8 cellular contexts compared by ENCODE assay signal in the genomic region with DNA sequence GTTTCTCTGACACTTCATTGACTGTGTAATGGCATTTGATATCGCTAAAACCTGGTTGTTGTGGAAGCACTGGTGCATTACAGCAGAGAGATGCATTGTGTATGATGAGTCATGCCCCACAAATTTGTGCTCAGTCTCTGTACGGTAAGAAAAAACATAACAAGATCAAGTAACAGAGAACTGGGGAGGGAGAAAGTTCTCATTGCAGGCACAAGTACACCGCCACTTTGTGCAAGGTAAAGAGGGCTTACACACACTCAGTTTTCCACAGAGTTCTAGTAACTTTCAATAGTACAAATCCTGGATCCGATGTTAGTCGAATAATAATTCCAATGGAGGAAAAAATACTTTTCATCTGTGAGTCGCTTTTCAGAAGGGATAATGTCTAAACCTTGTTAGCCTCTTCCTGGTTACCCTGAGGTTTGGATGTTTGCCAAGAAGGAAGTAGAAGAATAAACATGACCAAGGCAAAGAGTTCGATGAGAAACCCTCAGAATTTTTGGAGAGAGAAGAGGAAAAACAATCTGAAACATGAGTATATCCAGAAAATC.
DNase-seq lines count a peak whose midpoint lies in the region; ATAC-seq and TF ChIP-seq lines count a peak whose summit lies in the region.

No MANE protein-coding gene starts in this region.

- no peak for TF ChIP-seq CTCF in fibroblast of villous mesenchyme (IDR thresholded peaks at IDR 0.05; ENCODE audit: insufficient read depth, low read depth, low read length)

- H3K4me3 ChIP-seq in fibroblast of villous mesenchyme (ENCODE audit: low read depth, low read length): peak overlapping the region; percentile 17
- no peak overlapping the region for H3K4me3 ChIP-seq in aorta (ENCODE audit: low read length in 2 of 2)

- ATAC-seq in aorta (ENCODE audit: low FRiP score): no peak
- no peak for ATAC-seq in GM19023 (IDR thresholded peaks at IDR 0.05; ENCODE audit: unreplicated experiment)

- peaks cover 0 to 2% of the 10 kb centered on the region in 2 donors for H3K4me1 ChIP-seq in aorta (ENCODE audit: control insufficient read depth in 1 of 2, insufficient read depth in 2 of 2, low read length in 2 of 2)

- no peak overlapping the region for H3K27ac ChIP-seq in aorta (ENCODE audit: low read depth in 1 of 2, low read length in 2 of 2)

- H3K9me3 ChIP-seq in aorta (ENCODE audit: control insufficient read depth, low read length): no peaks in the 10 kb centered on the region

- no peaks in the 10 kb centered on the region for H3K36me3 ChIP-seq in aorta (ENCODE audit: control insufficient read depth in 1 of 2, insufficient read depth in 2 of 2, low read length in 1 of 2)

- intact Hi-C loops in aorta (cut with DNase I): no loop called here

- 36 to 43% methylated on average over 7 of the region's 7 CpGs for WGBS in aorta, 2 donors

- peaks cover 0 to 2% of the 10 kb centered on the region in 2 donors for H3K27me3 ChIP-seq in aorta (ENCODE audit: control insufficient read depth in 1 of 2, insufficient read depth in 2 of 2, low read length in 1 of 2)

- DNase-seq in NCI-H1417 (lab: John Stamatoyannopoulos, UW) (peak in 2 of 3 experiments; percentile 7 to 14), NCI-H1417 treated with DMSO at 0.1 percent for 48 hours (lab: John Stamatoyannopoulos, UW) (no peak), RPMI7951 (ENCODE audit: low read depth) (peak; percentile 92), fibroblast of villous mesenchyme (ENCODE audit: low read depth) (peak; percentile 90), stromal cell of bone marrow (ENCODE audit: low read depth) (peak; percentile 67), NCI-H1092 treated with DMSO at 0.1 percent for 48 hours (lab: John Stamatoyannopoulos, UW) (no peak), aorta (no peak)

Comparison
In these comparisons a context has a peak if more than half of its experiments do, and no peak if none do; other contexts are left out.
1. DNase-seq: peak in NCI-H1417 (2 of 3), RPMI7951 (single experiment), fibroblast of villous mesenchyme (single experiment) and stromal cell of bone marrow (single experiment); none in NCI-H1417 treated with DMSO at 0.1 percent for 48 hours (single experiment), NCI-H1092 treated with DMSO at 0.1 percent for 48 hours (single experiment) and aorta (0 of 2).